In the genomic region with DNA sequence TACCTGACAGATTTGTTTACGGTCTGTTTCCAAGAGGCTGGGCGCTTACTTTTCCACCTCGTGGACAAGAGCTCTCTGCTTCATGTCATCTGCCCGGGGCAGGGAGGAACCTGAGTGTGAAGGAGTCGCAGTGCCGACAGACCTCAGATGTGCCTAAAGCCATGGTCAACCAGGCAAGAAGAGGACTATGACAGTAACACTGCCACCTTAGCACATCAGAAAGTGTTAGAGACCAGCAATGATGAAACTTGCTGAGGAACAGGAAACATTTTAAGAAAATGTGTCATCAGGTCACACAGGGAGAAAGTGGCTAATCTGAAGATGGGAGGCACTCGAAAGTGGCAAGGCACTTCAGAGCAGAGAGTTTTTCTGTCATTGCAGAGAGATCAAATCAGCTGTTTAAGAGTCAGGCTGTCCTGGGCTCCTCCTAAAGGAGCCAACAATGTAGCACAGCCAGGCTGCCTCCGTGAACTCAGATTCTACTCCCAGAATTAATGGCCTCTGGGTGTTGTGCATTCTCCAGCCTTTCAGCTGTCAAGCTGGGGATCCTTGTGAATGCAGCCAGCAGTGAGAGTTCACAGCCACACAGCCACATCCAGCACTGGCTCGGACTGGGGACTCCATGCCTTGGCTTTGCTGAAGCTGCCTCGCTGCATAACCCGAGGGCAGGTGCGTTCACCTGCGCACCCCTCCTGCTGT, we compare ENCODE assay signal across 10 cellular contexts.
DNase-seq lines count a peak whose midpoint lies in the region; ATAC-seq and TF ChIP-seq lines count a peak whose summit lies in the region.
"Had no signal": no experiment of that assay in that cellular context is flagged by ENCODE, and none has a peak within 500 bp of the region (broad histone marks: within the 10 kb centered on the region; RNA-seq: fewer than 3 reads in every experiment).

No MANE protein-coding gene starts in this region.

- H3K36me3 Mint-ChIP-seq in activated B cell treated with CpG ODN at 0.5 μM for 24 hours (ENCODE audit: low read depth) (peaks cover 86% of the 10 kb centered on the region), natural killer cell (no peaks in the 10 kb centered on the region)

- WGBS in GM23248 (ENCODE audit: low coverage in 1 of 2, low lambda C conversion rate in 2 of 2, missing lambda C conversion rate in 2 of 2), 2 experiments: 62 to 65% methylated on average over 13 of the region's 13 CpGs
- 72% methylated on average over 13 of the region's 13 CpGs for WGBS in suprapubic skin

- H3K27me3 ChIP-seq in GM23248 (replicated peaks; ENCODE audit: insufficient read depth) (no peaks in the 10 kb centered on the region), suprapubic skin (no peaks in the 10 kb centered on the region)

- H3K4me1 ChIP-seq in GM23248 (ENCODE audit: insufficient read depth) (peaks cover 23% of the 10 kb centered on the region), suprapubic skin (peaks cover 28% of the 10 kb centered on the region)

- intact Hi-C loops in activated B cell treated with CpG ODN at 0.5 μM for 24 hours (cut with micrococcal nuclease): no loop called here
- intact Hi-C loops in natural killer cell (cut with micrococcal nuclease): loop anchor here (1.0 to 2.0 kb wide), 4 partner anchors 11 to 34 kb away; no protein-coding TSS in a partner anchor

- 0 out of 2 replicates have a peak overlapping the region, but pooled peaks have one; percentile 2 for H2AFZ ChIP-seq in GM23248

- H3K4me3 ChIP-seq in GM23248 (no peak overlapping the region), suprapubic skin (no peak overlapping the region)

- peak; percentile 91 for DNase-seq in ELF-1 (ENCODE audit: low read depth, low spot score)
- peak; percentile 69 for DNase-seq in GM23248
- no peak for DNase-seq in activated B cell treated with CpG ODN at 0.5 μM for 24 hours
- peak; percentile 47 for DNase-seq in natural killer cell
- no peak for DNase-seq in suprapubic skin (ENCODE audit: low spot score in 2 of 2)
- DNase-seq in GM10248 (ENCODE audit: extremely low spot score): no peak
- no peak for DNase-seq in cerebellum (ENCODE audit: low spot score)
- DNase-seq: naive B cell, NCI-H82 had no signal

- H3K27me3 Mint-ChIP-seq in activated B cell treated with CpG ODN at 0.5 μM for 24 hours: no peaks in the 10 kb centered on the region
- no peaks in the 10 kb centered on the region for H3K27me3 Mint-ChIP-seq in natural killer cell (ENCODE audit: low read depth in 2 of 2)
- H3K27me3 Mint-ChIP-seq: naive B cell had no signal

- H3K27ac Mint-ChIP-seq in activated B cell treated with CpG ODN at 0.5 μM for 24 hours (peak overlapping the region; percentile 81), natural killer cell (peak overlapping the region; percentile 82 to 91)

- in situ Hi-C loops in GM23248 (cut with MboI): no loop called here

- POLR2A ChIA-PET in activated B cell treated with CpG ODN at 0.5 μM for 24 hours (lab: Charles Lee) (interaction anchor here (0.7 to 2.6 kb wide), 2 partner anchors 16 to 85 kb away, joined by 3 to 8 read pairs; no protein-coding TSS in a partner anchor), GM10248 (lab: Yijun Ruan, JAX) (no interaction called here)

- H3K9ac ChIP-seq in GM23248: peak overlapping the region; percentile 43

- peak; percentile 49 for ATAC-seq in activated B cell treated with CpG ODN at 0.5 μM for 24 hours (ENCODE audit: low read depth)
- ATAC-seq in natural killer cell: peak; percentile 83 to 87 (median 86)
- ATAC-seq in HG03342 (IDR thresholded peaks at IDR 0.05; ENCODE audit: unreplicated experiment): no peak

- H3K9me3 ChIP-seq in GM23248 (ENCODE audit: low read depth) (no peaks in the 10 kb centered on the region), suprapubic skin (no peaks in the 10 kb centered on the region)

- H3K4me1 Mint-ChIP-seq in activated B cell treated with CpG ODN at 0.5 μM for 24 hours (peaks cover 40% of the 10 kb centered on the region), natural killer cell (peaks cover 44 to 52% of the 10 kb centered on the region in 2 donors)

- H3K36me3 ChIP-seq in GM23248 (ENCODE audit: low read depth) (0 out of 2 replicates have a peak, but pooled peaks cover 3% of the 10 kb centered on the region), suprapubic skin (peaks cover 15% of the 10 kb centered on the region)

- no peak for TF ChIP-seq CTCF in activated B cell treated with CpG ODN at 0.5 μM for 24 hours (IDR thresholded peaks at IDR 0.05)
- no peak for TF ChIP-seq CTCF in natural killer cell (IDR thresholded peaks at IDR 0.05)
- no peak for TF ChIP-seq CTCF in suprapubic skin (IDR thresholded peaks at IDR 0.05)
- TF ChIP-seq CTCF in GM10248 (IDR thresholded peaks at IDR 0.05; ENCODE audit: control extremely low read depth, extremely low read depth, low read depth, missing control alignments): no peak

- H3K9me3 Mint-ChIP-seq in activated B cell treated with CpG ODN at 0.5 μM for 24 hours (no peaks in the 10 kb centered on the region), natural killer cell (no peaks in the 10 kb centered on the region)
- H3K9me3 Mint-ChIP-seq: naive B cell had no signal

- CTCF ChIA-PET in activated B cell treated with CpG ODN at 0.5 μM for 24 hours (lab: Charles Lee): no interaction called here
- CTCF ChIA-PET in GM10248 (lab: Yijun Ruan, JAX): interaction anchor here (1.8 to 3.9 kb wide), 2 partner anchors 8 to 95 kb away, joined by 6 to 27 read pairs; no protein-coding TSS in a partner anchor

- no peak for TF ChIP-seq POLR2A in suprapubic skin (IDR thresholded peaks at IDR 0.05)

- H3K4me3 Mint-ChIP-seq in activated B cell treated with CpG ODN at 0.5 μM for 24 hours (no peak overlapping the region), natural killer cell (peak overlapping the region; percentile 61)
- H3K4me3 Mint-ChIP-seq: naive B cell had no signal

- H3K79me2 ChIP-seq in GM23248 (ENCODE audit: insufficient read depth): peaks cover 7% of the 10 kb centered on the region; the same call in 1 of the 2 replicates

- peak overlapping the region; percentile 52 for H3K27ac ChIP-seq in GM23248
- H3K27ac ChIP-seq in suprapubic skin: no peak overlapping the region

- peaks cover 24% of the 10 kb centered on the region for H3F3A ChIP-seq in GM23248 (ENCODE audit: insufficient read depth)

- no peaks in the 10 kb centered on the region for H4K20me1 ChIP-seq in GM23248 (ENCODE audit: insufficient read depth)

- H3K4me2 ChIP-seq in GM23248 (ENCODE audit: unreplicated experiment): peak overlapping the region; percentile 60

- H3K9me2 ChIP-seq in GM23248 (ENCODE audit: insufficient read depth): no peaks in the 10 kb centered on the region

- no peak for TF ChIP-seq EP300 in suprapubic skin (IDR thresholded peaks at IDR 0.05)

Comparison
In these comparisons a context has a peak if more than half of its experiments do, and no peak if none do; other contexts are left out.
1. DNase-seq: peak in ELF-1 (single experiment), GM23248 (single experiment) and natural killer cell (single experiment); none in activated B cell treated with CpG ODN at 0.5 μM for 24 hours (single experiment), suprapubic skin (0 of 2), GM10248 (single experiment) and cerebellum (single experiment).